11 cellular contexts compared by ENCODE assay signal in the genomic region with DNA sequence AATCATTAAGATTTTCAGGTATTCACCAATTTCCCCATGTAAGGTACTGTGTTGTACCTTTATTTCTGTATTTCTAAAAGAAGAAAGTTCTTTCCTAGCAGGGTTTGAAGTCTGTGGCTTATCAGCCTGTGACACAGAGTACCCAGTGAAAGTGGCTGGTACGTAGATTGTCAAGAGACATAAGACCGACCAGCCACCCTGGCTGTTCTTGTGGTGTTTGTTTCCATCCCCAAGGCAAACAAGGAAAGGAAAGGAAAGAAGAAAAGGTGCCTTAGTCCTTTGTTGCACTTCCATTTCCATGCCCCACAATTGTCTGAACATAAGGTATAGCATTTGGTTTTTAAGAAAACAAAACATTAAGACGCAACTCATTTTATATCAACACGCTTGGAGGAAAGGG. TPM values are rescaled to one million over a fixed set of nuclear protein-coding genes. Genes with fewer than 3 reads are reported as not detected.
"Had no signal": no experiment of that assay in that cellular context is flagged by ENCODE, and none has a peak within 500 bp of the region (broad histone marks: within the 10 kb centered on the region; RNA-seq: fewer than 3 reads in every experiment).

No MANE protein-coding gene starts in this region.

- H2AFZ ChIP-seq: GM23248 had no signal

- DNase-seq: GM23248, GOT3, H7, HFFc6 had no signal

- H3K36me3 ChIP-seq: HAP-1 had no signal

- H3K4me1 Mint-ChIP-seq: IgD-negative memory B cell had no signal

- H3K4me3 Mint-ChIP-seq: HFFc6, IgD-negative memory B cell had no signal

- H3K4me1 ChIP-seq: HAP-1 had no signal

- H3K27ac ChIP-seq: GM23248, HL-60 had no signal

- H3K27ac Mint-ChIP-seq: HFFc6, IgD-negative memory B cell had no signal

- ATAC-seq: HCT116, HepG2 had no signal

- H3K4me3 ChIP-seq: GM23248, HAP-1 had no signal

- H3K9ac ChIP-seq: GM23248 had no signal

- H3K9me3 ChIP-seq: HAP-1 had no signal

RNA-seq across cellular contexts. Expression of gene SMIM28, which starts 40.6 kb away (rescaled TPM):
- total RNA-seq: GM23248, H4, HepG2, HFFc6, HT1080 had no signal
